ENCODE assay signal across 18 cellular contexts in genomic region chr2:182360663-182361260, GRCh38.
DNase-seq lines count a peak whose midpoint lies in the region; ATAC-seq and TF ChIP-seq lines count a peak whose summit lies in the region.
"Had no signal": no experiment of that assay in that cellular context is flagged by ENCODE, and none has a peak within 500 bp of the region (broad histone marks: within the 10 kb centered on the region; RNA-seq: fewer than 3 reads in every experiment).

No MANE protein-coding gene starts in this region.

- peak overlapping the region in 6 of 10 donors; percentile 1 to 59 (median 44) for H3K27ac ChIP-seq in heart right ventricle
- peak overlapping the region in 3 of 4 donors; percentile 37 to 74 (median 66) for H3K27ac ChIP-seq in esophagus squamous epithelium
- peak overlapping the region; percentile 76 for H3K27ac ChIP-seq in vagina
- H3K27ac ChIP-seq: BLaER1 treated with 17β-estradiol and CSF1 and Interleukin-3, amounts not matched to agents 10 nM and 100 nM had no signal

- peaks cover 29% of the 10 kb centered on the region for H3K4me1 Mint-ChIP-seq in nephron
- H3K4me1 Mint-ChIP-seq: GM23338 had no signal

- 88 to 91% methylated on average over 2 of the region's 2 CpGs for WGBS in heart right ventricle, 2 donors
- 78 to 83% methylated on average over 2 of the region's 2 CpGs for WGBS in esophagus squamous epithelium, 2 donors

- H3K36me3 Mint-ChIP-seq in nephron (ENCODE audit: low read depth): no peaks in the 10 kb centered on the region

- no peaks in the 10 kb centered on the region for H3K36me3 ChIP-seq in heart right ventricle
- H3K36me3 ChIP-seq in esophagus squamous epithelium: no peaks in the 10 kb centered on the region
- H3K36me3 ChIP-seq in vagina: no peaks in the 10 kb centered on the region
- H3K36me3 ChIP-seq: BLaER1 treated with 17β-estradiol and CSF1 and Interleukin-3, amounts not matched to agents 10 nM and 100 nM had no signal

- intact Hi-C loops in heart right ventricle (cut with DNase I) (no loop called here), Right ventricle myocardium superior (cut with DNase I) (no loop called here), esophagus squamous epithelium (cut with DNase I) (no loop called here), vagina (cut with DNase I) (no loop called here)

- H3K4me3 ChIP-seq in heart right ventricle: no peak overlapping the region
- no peak overlapping the region for H3K4me3 ChIP-seq in esophagus squamous epithelium
- no peak overlapping the region for H3K4me3 ChIP-seq in vagina
- H3K4me3 ChIP-seq: BLaER1 treated with 17β-estradiol and CSF1 and Interleukin-3, amounts not matched to agents 10 nM and 100 nM; GM23338; K562 had no signal

- TF ChIP-seq POLR2A in esophagus squamous epithelium (IDR thresholded peaks at IDR 0.05): no peak
- no peak for TF ChIP-seq POLR2A in vagina (IDR thresholded peaks at IDR 0.05)

- H3K27me3 ChIP-seq in heart right ventricle (no peaks in the 10 kb centered on the region), esophagus squamous epithelium (no peaks in the 10 kb centered on the region), vagina (no peaks in the 10 kb centered on the region)
- H3K27me3 ChIP-seq: BLaER1 treated with 17β-estradiol and CSF1 and Interleukin-3, amounts not matched to agents 10 nM and 100 nM had no signal

- H3K27ac Mint-ChIP-seq in nephron: peak overlapping the region in 2 of 3 experiments; percentile 77 to 83
- H3K27ac Mint-ChIP-seq: GM23338 had no signal

- no peak for TF ChIP-seq CTCF in heart right ventricle (IDR thresholded peaks at IDR 0.05)
- TF ChIP-seq CTCF in esophagus squamous epithelium (IDR thresholded peaks at IDR 0.05): no peak
- TF ChIP-seq CTCF in nephron (IDR thresholded peaks at IDR 0.05; ENCODE audit: unreplicated experiment in 3 of 3): no peak
- no peak for TF ChIP-seq CTCF in vagina (IDR thresholded peaks at IDR 0.05)

- no peaks in the 10 kb centered on the region for H3K27me3 Mint-ChIP-seq in nephron (ENCODE audit: low read depth)

- peak in 1 of 8 donors; percentile 8 for ATAC-seq in heart right ventricle
- no peak for ATAC-seq in Right ventricle myocardium superior (ENCODE audit: poor library complexity)
- ATAC-seq in left lobe of liver: no peak
- ATAC-seq: GM23338, HCT116, K562 had no signal

- no peaks in the 10 kb centered on the region for H3K9me3 Mint-ChIP-seq in nephron
- H3K9me3 Mint-ChIP-seq: GM23338 had no signal

- no peak overlapping the region for H3K4me3 Mint-ChIP-seq in nephron
- H3K4me3 Mint-ChIP-seq: GM23338 had no signal

- H3K9me3 ChIP-seq in heart right ventricle: peaks cover 0 to 7% (median 0%) of the 10 kb centered on the region in 11 donors
- no peaks in the 10 kb centered on the region for H3K9me3 ChIP-seq in esophagus squamous epithelium
- no peaks in the 10 kb centered on the region for H3K9me3 ChIP-seq in vagina
- H3K9me3 ChIP-seq: BLaER1 treated with 17β-estradiol and CSF1 and Interleukin-3, amounts not matched to agents 10 nM and 100 nM had no signal

- H3K4me1 ChIP-seq in heart right ventricle (peaks cover 0 to 28% (median 7%) of the 10 kb centered on the region in 9 donors), esophagus squamous epithelium (peaks cover 0 to 23% (median 3%) of the 10 kb centered on the region in 3 donors), vagina (peaks cover 11% of the 10 kb centered on the region)
- H3K4me1 ChIP-seq: BLaER1 treated with 17β-estradiol and CSF1 and Interleukin-3, amounts not matched to agents 10 nM and 100 nM had no signal

- DNase-seq in heart right ventricle (no peak), Right ventricle myocardium superior (no peak), esophagus squamous epithelium (lab: John Stamatoyannopoulos, UW) (no peak), vagina (ENCODE audit: extremely low spot score in 2 of 2) (no peak), left lobe of liver (ENCODE audit: low spot score) (no peak), NCI-H446 (lab: John Stamatoyannopoulos, UW) (no peak)
- no peak for DNase-seq in activated naive CD4-positive, alpha-beta T cell (lab: John Stamatoyannopoulos, UW)
- DNase-seq: 8988T; GDM1; NCI-H1417; NCI-H187 treated with DMSO at 0.1 percent for 48 hours; NCI-H345; NK-92 treated with Interleukin-12 subunit alpha and Interleukin-12 subunit beta, amount 100 ng/mL, for 24 hours had no signal
